ENCODE assay signal across 7 cellular contexts in genomic region chr12:66087365-66087943, GRCh38. TPM values are rescaled to one million over a fixed set of nuclear protein-coding genes. Genes with fewer than 3 reads are reported as not detected.
DNase-seq lines count a peak whose midpoint lies in the region; ATAC-seq and TF ChIP-seq lines count a peak whose summit lies in the region.

No MANE protein-coding gene starts in this region.

- peak; percentile 57 for DNase-seq in GM12864 (ENCODE audit: low read depth)
- DNase-seq in HCEC 1CT: peak; percentile 69
- peak; percentile 5 for DNase-seq in NCI-H1092 (lab: John Stamatoyannopoulos, UW)
- peak; percentile 33 for DNase-seq in UCSD-AML1 (lab: John Stamatoyannopoulos, UW; ENCODE audit: unreplicated experiment)
- DNase-seq in choroid plexus epithelial cell (ENCODE audit: low read depth): peak; percentile 86
- no peak for DNase-seq in left lung
- peak; percentile 18 to 46 (median 29) for DNase-seq in stimulated activated CD4-positive, alpha-beta T cell treated with anti-CD3 and anti-CD28 coated beads, TNF-alpha, amount 100 ng/mL, for 24 hours (ENCODE audit: low read depth in 3 of 3)

- no peaks in the 10 kb centered on the region for H3K4me1 ChIP-seq in left lung

- H3K27me3 ChIP-seq in left lung: no peaks in the 10 kb centered on the region

- intact Hi-C loops in left lung (cut with DNase I): no loop called here

- ATAC-seq in left lung: peak; percentile 92

- TF ChIP-seq CTCF in GM12864 (IDR thresholded peaks at IDR 0.05; ENCODE audit: low read depth, low read length, missing control alignments) (peak; percentile 74), choroid plexus epithelial cell (conservative IDR thresholded peaks at IDR 0.05; ENCODE audit: low read depth, low read length) (peak; percentile 88), left lung (IDR thresholded peaks at IDR 0.05) (peak; percentile 50 to 63)

- no peaks in the 10 kb centered on the region for H3K9me3 ChIP-seq in left lung

- H3K4me3 ChIP-seq in GM12864 (ENCODE audit: low read depth, low read length) (no peak overlapping the region), choroid plexus epithelial cell (ENCODE audit: low read depth, low read length) (no peak overlapping the region), left lung (no peak overlapping the region)

- H3K27ac ChIP-seq in left lung: no peak overlapping the region

- no peaks in the 10 kb centered on the region for H3K36me3 ChIP-seq in left lung

RNA-seq across cellular contexts. Expression of gene LLPH, which starts 43.1 kb away (rescaled TPM):
- 10 to 100 TPM; 16.8 to 21.1 TPM for total RNA-seq in left lung

Comparison
In these comparisons a context has a peak if more than half of its experiments do, and no peak if none do; other contexts are left out.
1. DNase-seq: peak in GM12864 (single experiment), HCEC 1CT (single experiment), NCI-H1092 (single experiment), UCSD-AML1 (single experiment), choroid plexus epithelial cell (single experiment) and stimulated activated CD4-positive, alpha-beta T cell treated with anti-CD3 and anti-CD28 coated beads, TNF-alpha, amount 100 ng/mL, for 24 hours (3 of 3); none in left lung (0 of 2).
2. Peak in every context shown above with its lines, with median percentiles within 50 percentile points of each other: CTCF ChIP-seq.